In the genomic region with DNA sequence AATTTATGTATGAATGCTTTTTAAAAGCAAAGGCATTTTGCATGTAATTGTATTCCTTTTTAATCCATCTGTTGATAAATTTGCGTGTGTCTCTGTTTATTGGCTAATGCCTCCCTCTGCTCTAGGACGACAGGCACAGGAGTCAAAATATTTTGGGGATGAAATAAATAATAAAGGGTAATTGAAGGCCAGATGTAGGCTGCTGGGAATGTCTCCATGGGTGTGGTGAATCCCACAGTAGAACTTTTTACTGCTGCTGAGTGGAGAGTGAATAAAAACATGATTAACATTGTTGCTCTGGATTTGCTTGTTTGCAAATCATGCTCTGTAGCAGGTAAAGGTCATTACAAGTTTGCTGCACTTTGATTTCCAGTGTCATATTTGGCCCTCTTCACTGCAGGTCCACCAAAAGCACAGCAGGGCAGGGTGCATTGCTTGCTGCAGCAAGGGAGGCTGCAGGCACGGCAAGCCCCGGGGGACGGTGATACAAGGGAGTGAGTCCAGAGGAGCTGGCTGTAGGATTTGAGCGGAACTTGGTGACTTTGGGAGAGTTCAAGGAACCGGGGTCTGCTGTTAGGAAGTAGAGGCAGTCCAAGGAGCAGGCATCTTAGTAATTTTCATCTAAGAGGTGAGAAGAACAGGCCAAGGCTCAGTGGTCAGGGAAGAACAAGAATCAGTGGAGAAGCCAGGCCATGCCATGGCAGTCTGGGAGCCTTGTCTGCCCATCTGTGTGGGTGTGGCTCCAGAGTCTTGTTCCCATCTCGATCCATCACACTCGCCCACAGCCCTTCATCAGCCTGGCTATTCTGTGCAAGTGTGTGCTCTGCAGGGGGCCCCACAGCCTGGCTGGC, we compare ENCODE assay signal across 23 cellular contexts.
DNase-seq lines count a peak whose midpoint lies in the region; ATAC-seq, FAIRE-seq and TF ChIP-seq lines count a peak whose summit lies in the region.
"Had no signal": no experiment of that assay in that cellular context is flagged by ENCODE, and none has a peak within 500 bp of the region (broad histone marks: within the 10 kb centered on the region; RNA-seq: fewer than 3 reads in every experiment).

No MANE protein-coding gene starts in this region.

- H3K27me3 Mint-ChIP-seq in nephron progenitor cell (ENCODE audit: low read depth, poor library complexity): peaks cover 11% of the 10 kb centered on the region

- DNase-seq in NCI-H2227 treated with DMSO at 0.1 percent for 48 hours (lab: John Stamatoyannopoulos, UW) (peak; percentile 8), NCI-H2227 (lab: John Stamatoyannopoulos, UW; ENCODE audit: unreplicated experiment) (no peak), nephron progenitor cell (no peak), pancreas (no peak), H54 (ENCODE audit: insufficient read length, low spot score) (no peak)
- DNase-seq in effector CD8-positive, alpha-beta T cell (lab: John Stamatoyannopoulos, UW): no peak
- DNase-seq: Calu3; CD8-positive, alpha-beta memory T cell; DMS53; GF-D8; HCEC 1CT; KG1; NCI-H1105; NCI-H146; NCI-H2081; NCI-H2171; NCI-H446; NCI-H526; Right ventricle myocardium superior had no signal

- H3K36me3 Mint-ChIP-seq in nephron progenitor cell (ENCODE audit: low read depth): no peaks in the 10 kb centered on the region
- H3K36me3 Mint-ChIP-seq: CD8-positive, alpha-beta memory T cell had no signal

- 76 to 85% methylated on average over 9 of the region's 9 CpGs for WGBS in pancreas, 2 donors

- no peaks in the 10 kb centered on the region for H3K27me3 ChIP-seq in pancreas

- H3K4me3 ChIP-seq in HEK293 (ENCODE audit: low read depth, low read length): no peak overlapping the region
- no peak overlapping the region for H3K4me3 ChIP-seq in pancreas

- H3K36me3 ChIP-seq in HEK293 (ENCODE audit: control insufficient read depth in 2 of 2, insufficient read depth in 1 of 2, low read length in 2 of 2) (no peaks in the 10 kb centered on the region), pancreas (no peaks in the 10 kb centered on the region)

- no peak overlapping the region for H3K27ac ChIP-seq in HEK293 (ENCODE audit: extremely low read depth, low read depth, low read length)
- H3K27ac ChIP-seq in pancreas: no peak overlapping the region
- H3K27ac ChIP-seq: C4-2B had no signal

- H3K9me3 ChIP-seq in HEK293 (ENCODE audit: control insufficient read depth, insufficient read depth, low read depth, low read length) (no peaks in the 10 kb centered on the region), pancreas (no peaks in the 10 kb centered on the region)

- no peak for TF ChIP-seq POLR2A in H54 (IDR thresholded peaks at IDR 0.05; ENCODE audit: low read depth, low read length)

- CTCF ChIA-PET in HEK293 (lab: Yijun Ruan, JAX): no interaction called here

- peaks cover 11% of the 10 kb centered on the region for H3K9me3 Mint-ChIP-seq in nephron progenitor cell

- peak overlapping the region; percentile 49 for H3K27ac Mint-ChIP-seq in nephron progenitor cell
- H3K27ac Mint-ChIP-seq: CD8-positive, alpha-beta memory T cell had no signal

- no peak overlapping the region for H3K4me3 Mint-ChIP-seq in nephron progenitor cell
- H3K4me3 Mint-ChIP-seq: CD8-positive, alpha-beta memory T cell had no signal

- intact Hi-C loops in pancreas (cut with DNase I): no loop called here

- POLR2A ChIA-PET in HEK293 (lab: Yijun Ruan, JAX): no interaction called here

- H3K4me1 Mint-ChIP-seq in nephron progenitor cell: peaks cover 39% of the 10 kb centered on the region
- H3K4me1 Mint-ChIP-seq: CD8-positive, alpha-beta memory T cell had no signal

- TF ChIP-seq CTCF in HEK293 (tag by site-specific recombination; IDR thresholded peaks at IDR 0.05): no peak
- TF ChIP-seq CTCF in nephron progenitor cell (IDR thresholded peaks at IDR 0.05): no peak
- TF ChIP-seq CTCF in pancreas (IDR thresholded peaks at IDR 0.05): no peak

- FAIRE-seq in endometrium (lab: Jason Lieb, UNC): peak; percentile 83
- no peak for FAIRE-seq in pancreas (lab: Jason Lieb, UNC)
- no peak for FAIRE-seq in H54 (lab: Jason Lieb, UNC)
- FAIRE-seq: HTR-8/SVneo had no signal

- ATAC-seq in pancreas: no peak

- peaks cover 6% of the 10 kb centered on the region; the same call in 1 of the 2 replicates for H3K4me1 ChIP-seq in HEK293 (ENCODE audit: control insufficient read depth, insufficient read depth, low read length)
- H3K4me1 ChIP-seq in pancreas: no peaks in the 10 kb centered on the region

TF ChIP-seq in HEK293, 187 proteins besides CTCF, POLR2A, EP300 and RAD21:
- TF ChIP-seq ZNF660 (tag by site-specific recombination; IDR thresholded peaks at IDR 0.05) (no peak), SALL2 (tag by site-specific recombination; IDR thresholded peaks at IDR 0.05; ENCODE audit: borderline replicate concordance) (no peak), EGR2 (tag by site-specific recombination; IDR thresholded peaks at IDR 0.05; ENCODE audit: low read depth) (peak; percentile 77), ZNF311 (tag by site-specific recombination; IDR thresholded peaks at IDR 0.05; ENCODE audit: borderline replicate concordance) (no peak), ZFHX2 (tag by site-specific recombination; conservative IDR thresholded peaks at IDR 0.05) (peak; percentile 53), ZNF48 (tag by site-specific recombination; IDR thresholded peaks at IDR 0.05) (no peak), IKZF3 (tag by site-specific recombination; IDR thresholded peaks at IDR 0.05) (no peak), ZNF341 (tag by site-specific recombination; IDR thresholded peaks at IDR 0.05; ENCODE audit: low read depth) (peak; percentile 22; the same call in 1 of the 2 replicates)
- TF ChIP-seq, protein P1, sequence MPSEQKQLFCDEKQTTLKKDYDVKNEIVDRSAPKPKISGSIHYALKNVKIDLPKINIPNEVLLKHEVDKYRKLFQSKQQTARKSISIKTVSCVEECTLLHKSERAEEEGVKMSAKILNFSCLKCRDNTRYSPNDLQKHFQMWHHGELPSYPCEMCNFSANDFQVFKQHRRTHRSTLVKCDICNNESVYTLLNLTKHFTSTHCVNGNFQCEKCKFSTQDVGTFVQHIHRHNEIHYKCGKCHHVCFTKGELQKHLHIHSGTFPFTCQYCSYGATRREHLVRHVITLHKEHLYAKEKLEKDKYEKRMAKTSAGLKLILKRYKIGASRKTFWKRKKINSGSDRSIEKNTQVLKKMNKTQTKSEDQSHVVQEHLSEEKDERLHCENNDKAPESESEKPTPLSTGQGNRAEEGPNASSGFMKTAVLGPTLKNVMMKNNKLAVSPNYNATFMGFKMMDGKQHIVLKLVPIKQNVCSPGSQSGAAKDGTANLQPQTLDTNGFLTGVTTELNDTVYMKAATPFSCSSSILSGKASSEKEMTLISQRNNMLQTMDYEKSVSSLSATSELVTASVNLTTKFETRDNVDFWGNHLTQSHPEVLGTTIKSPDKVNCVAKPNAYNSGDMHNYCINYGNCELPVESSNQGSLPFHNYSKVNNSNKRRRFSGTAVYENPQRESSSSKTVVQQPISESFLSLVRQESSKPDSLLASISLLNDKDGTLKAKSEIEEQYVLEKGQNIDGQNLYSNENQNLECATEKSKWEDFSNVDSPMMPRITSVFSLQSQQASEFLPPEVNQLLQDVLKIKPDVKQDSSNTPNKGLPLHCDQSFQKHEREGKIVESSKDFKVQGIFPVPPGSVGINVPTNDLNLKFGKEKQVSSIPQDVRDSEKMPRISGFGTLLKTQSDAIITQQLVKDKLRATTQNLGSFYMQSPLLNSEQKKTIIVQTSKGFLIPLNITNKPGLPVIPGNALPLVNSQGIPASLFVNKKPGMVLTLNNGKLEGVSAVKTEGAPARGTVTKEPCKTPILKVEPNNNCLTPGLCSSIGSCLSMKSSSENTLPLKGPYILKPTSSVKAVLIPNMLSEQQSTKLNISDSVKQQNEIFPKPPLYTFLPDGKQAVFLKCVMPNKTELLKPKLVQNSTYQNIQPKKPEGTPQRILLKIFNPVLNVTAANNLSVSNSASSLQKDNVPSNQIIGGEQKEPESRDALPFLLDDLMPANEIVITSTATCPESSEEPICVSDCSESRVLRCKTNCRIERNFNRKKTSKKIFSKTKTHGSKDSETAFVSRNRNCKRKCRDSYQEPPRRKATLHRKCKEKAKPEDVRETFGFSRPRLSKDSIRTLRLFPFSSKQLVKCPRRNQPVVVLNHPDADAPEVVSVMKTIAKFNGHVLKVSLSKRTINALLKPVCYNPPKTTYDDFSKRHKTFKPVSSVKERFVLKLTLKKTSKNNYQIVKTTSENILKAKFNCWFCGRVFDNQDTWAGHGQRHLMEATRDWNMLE (tag by site-specific recombination; conservative IDR thresholded peaks at IDR 0.05; ENCODE audit: low read depth): no peak
